Comparison of ENCODE assay signal across 1 cellular context in the genomic region with DNA sequence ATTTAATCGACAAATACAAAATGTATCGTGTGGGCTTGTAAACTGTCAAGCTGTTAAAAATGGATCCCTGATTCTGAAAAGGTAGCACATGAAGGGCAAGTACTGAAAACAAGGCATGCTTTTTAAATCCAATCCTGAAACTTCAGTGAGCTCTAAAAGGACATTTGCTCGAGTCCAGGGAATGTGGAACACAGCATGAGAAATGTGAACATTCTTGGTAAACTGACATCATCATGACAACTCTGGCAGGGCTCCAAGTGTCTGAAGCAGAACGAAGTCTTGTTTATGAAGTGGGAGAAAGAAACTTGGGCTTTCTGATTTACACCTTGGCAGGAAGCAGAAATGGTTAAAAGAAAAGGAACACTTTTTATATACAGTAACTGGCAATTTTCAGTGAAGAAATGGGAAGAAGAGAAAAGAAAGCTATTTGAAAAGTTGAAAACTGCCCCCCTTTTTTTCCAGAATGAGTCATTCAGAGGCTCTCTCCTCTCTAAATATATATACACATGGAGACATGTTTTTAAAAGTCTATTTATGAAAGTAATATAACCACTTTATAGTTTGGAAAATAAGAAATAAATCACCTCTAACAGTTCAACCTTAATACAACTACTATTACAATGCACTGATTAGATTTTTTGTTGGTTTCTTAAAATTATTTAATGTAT.
TF ChIP-seq lines count a peak whose summit lies in the region.

No MANE protein-coding gene starts in this region.

TF ChIP-seq in HepG2, 621 proteins besides CTCF, POLR2A, EP300 and RAD21 (continued from another document):
- TF ChIP-seq ZSCAN9 (CRISPR knock-in tag; IDR thresholded peaks at IDR 0.05; ENCODE audit: borderline replicate concordance): peak; percentile 59; the same call in 1 of the 2 replicates
- TF ChIP-seq ELF3 (CRISPR knock-in tag; IDR thresholded peaks at IDR 0.05): peak; percentile 42; the same call in 1 of the 2 replicates
- TF ChIP-seq FOSL2 (CRISPR knock-in tag; IDR thresholded peaks at IDR 0.05): peak; percentile 77
- TF ChIP-seq, protein P1, sequence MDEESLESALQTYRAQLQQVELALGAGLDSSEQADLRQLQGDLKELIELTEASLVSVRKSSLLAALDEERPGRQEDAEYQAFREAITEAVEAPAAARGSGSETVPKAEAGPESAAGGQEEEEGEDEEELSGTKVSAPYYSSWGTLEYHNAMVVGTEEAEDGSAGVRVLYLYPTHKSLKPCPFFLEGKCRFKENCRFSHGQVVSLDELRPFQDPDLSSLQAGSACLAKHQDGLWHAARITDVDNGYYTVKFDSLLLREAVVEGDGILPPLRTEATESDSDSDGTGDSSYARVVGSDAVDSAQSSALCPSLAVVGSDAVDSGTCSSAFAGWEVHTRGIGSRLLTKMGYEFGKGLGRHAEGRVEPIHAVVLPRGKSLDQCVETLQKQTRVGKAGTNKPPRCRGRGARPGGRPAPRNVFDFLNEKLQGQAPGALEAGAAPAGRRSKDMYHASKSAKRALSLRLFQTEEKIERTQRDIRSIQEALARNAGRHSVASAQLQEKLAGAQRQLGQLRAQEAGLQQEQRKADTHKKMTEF (CRISPR knock-in tag; IDR thresholded peaks at IDR 0.05): 0 out of 2 replicates have a peak, but pooled peaks have one; percentile 36
- 0 out of 2 replicates have a peak, but pooled peaks have one; percentile 52 for TF ChIP-seq ERF (CRISPR knock-in tag; IDR thresholded peaks at IDR 0.05)
- TF ChIP-seq ZNF614 (CRISPR knock-in tag; IDR thresholded peaks at IDR 0.05; ENCODE audit: borderline replicate concordance): 0 out of 2 replicates have a peak, but pooled peaks have one; percentile 34
- TF ChIP-seq MXI1 (IDR thresholded peaks at IDR 0.05; ENCODE audit: borderline replicate concordance, low read depth, low read length): 0 out of 3 replicates have a peak, but pooled peaks have one; percentile 10
- TF ChIP-seq, protein P2, sequence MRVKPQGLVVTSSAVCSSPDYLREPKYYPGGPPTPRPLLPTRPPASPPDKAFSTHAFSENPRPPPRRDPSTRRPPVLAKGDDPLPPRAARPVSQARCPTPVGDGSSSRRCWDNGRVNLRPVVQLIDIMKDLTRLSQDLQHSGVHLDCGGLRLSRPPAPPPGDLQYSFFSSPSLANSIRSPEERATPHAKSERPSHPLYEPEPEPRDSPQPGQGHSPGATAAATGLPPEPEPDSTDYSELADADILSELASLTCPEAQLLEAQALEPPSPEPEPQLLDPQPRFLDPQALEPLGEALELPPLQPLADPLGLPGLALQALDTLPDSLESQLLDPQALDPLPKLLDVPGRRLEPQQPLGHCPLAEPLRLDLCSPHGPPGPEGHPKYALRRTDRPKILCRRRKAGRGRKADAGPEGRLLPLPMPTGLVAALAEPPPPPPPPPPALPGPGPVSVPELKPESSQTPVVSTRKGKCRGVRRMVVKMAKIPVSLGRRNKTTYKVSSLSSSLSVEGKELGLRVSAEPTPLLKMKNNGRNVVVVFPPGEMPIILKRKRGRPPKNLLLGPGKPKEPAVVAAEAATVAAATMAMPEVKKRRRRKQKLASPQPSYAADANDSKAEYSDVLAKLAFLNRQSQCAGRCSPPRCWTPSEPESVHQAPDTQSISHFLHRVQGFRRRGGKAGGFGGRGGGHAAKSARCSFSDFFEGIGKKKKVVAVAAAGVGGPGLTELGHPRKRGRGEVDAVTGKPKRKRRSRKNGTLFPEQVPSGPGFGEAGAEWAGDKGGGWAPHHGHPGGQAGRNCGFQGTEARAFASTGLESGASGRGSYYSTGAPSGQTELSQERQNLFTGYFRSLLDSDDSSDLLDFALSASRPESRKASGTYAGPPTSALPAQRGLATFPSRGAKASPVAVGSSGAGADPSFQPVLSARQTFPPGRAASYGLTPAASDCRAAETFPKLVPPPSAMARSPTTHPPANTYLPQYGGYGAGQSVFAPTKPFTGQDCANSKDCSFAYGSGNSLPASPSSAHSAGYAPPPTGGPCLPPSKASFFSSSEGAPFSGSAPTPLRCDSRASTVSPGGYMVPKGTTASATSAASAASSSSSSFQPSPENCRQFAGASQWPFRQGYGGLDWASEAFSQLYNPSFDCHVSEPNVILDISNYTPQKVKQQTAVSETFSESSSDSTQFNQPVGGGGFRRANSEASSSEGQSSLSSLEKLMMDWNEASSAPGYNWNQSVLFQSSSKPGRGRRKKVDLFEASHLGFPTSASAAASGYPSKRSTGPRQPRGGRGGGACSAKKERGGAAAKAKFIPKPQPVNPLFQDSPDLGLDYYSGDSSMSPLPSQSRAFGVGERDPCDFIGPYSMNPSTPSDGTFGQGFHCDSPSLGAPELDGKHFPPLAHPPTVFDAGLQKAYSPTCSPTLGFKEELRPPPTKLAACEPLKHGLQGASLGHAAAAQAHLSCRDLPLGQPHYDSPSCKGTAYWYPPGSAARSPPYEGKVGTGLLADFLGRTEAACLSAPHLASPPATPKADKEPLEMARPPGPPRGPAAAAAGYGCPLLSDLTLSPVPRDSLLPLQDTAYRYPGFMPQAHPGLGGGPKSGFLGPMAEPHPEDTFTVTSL (CRISPR knock-in tag; IDR thresholded peaks at IDR 0.05; ENCODE audit: borderline replicate concordance): 0 out of 2 replicates have a peak, but pooled peaks have one; percentile 34
- TF ChIP-seq FOXA3 (CRISPR knock-in tag; IDR thresholded peaks at IDR 0.05): 0 out of 2 replicates have a peak, but pooled peaks have one; percentile 42
- TF ChIP-seq MAFF (IDR thresholded peaks at IDR 0.05; ENCODE audit: low read depth, low read length): no peak
- 0 out of 2 replicates have a peak, but pooled peaks have one; percentile 37 for TF ChIP-seq ZBTB21 (CRISPR knock-in tag; IDR thresholded peaks at IDR 0.05)
- peak; percentile 90 for TF ChIP-seq TEAD3 (CRISPR knock-in tag; optimal IDR thresholded peaks at IDR 0.05; ENCODE audit: borderline replicate concordance)
- TF ChIP-seq JUND (CRISPR knock-in tag; IDR thresholded peaks at IDR 0.05): peak; percentile 30; the same call in 1 of the 2 replicates
- no peak for TF ChIP-seq ZNF839 (CRISPR knock-in tag; IDR thresholded peaks at IDR 0.05; ENCODE audit: borderline replicate concordance)
- 0 out of 2 replicates have a peak, but pooled peaks have one; percentile 18 for TF ChIP-seq GATAD2A (CRISPR knock-in tag; IDR thresholded peaks at IDR 0.05)
- peak; percentile 40; the same call in 1 of the 2 replicates for TF ChIP-seq NFIC (IDR thresholded peaks at IDR 0.05; ENCODE audit: low read length)
- TF ChIP-seq, protein P3, sequence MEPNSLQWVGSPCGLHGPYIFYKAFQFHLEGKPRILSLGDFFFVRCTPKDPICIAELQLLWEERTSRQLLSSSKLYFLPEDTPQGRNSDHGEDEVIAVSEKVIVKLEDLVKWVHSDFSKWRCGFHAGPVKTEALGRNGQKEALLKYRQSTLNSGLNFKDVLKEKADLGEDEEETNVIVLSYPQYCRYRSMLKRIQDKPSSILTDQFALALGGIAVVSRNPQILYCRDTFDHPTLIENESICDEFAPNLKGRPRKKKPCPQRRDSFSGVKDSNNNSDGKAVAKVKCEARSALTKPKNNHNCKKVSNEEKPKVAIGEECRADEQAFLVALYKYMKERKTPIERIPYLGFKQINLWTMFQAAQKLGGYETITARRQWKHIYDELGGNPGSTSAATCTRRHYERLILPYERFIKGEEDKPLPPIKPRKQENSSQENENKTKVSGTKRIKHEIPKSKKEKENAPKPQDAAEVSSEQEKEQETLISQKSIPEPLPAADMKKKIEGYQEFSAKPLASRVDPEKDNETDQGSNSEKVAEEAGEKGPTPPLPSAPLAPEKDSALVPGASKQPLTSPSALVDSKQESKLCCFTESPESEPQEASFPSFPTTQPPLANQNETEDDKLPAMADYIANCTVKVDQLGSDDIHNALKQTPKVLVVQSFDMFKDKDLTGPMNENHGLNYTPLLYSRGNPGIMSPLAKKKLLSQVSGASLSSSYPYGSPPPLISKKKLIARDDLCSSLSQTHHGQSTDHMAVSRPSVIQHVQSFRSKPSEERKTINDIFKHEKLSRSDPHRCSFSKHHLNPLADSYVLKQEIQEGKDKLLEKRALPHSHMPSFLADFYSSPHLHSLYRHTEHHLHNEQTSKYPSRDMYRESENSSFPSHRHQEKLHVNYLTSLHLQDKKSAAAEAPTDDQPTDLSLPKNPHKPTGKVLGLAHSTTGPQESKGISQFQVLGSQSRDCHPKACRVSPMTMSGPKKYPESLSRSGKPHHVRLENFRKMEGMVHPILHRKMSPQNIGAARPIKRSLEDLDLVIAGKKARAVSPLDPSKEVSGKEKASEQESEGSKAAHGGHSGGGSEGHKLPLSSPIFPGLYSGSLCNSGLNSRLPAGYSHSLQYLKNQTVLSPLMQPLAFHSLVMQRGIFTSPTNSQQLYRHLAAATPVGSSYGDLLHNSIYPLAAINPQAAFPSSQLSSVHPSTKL (CRISPR knock-in tag; IDR thresholded peaks at IDR 0.05): peak; percentile 70
- no peak for TF ChIP-seq NFE2 (CRISPR knock-in tag; IDR thresholded peaks at IDR 0.05)
- peak; percentile 32; the same call in 1 of the 2 replicates for TF ChIP-seq SAP130 (CRISPR knock-in tag; IDR thresholded peaks at IDR 0.05; ENCODE audit: low read depth)
- TF ChIP-seq ZNF652 (CRISPR knock-in tag; IDR thresholded peaks at IDR 0.05; ENCODE audit: borderline replicate concordance, low read depth): peak; percentile 48; the same call in 1 of the 2 replicates
- no peak for TF ChIP-seq ZNF713 (CRISPR knock-in tag; IDR thresholded peaks at IDR 0.05)
TF ChIP-seq in HepG2: peak in this region for 22.
